ENCODE assay signal across 8 cellular contexts in the genomic region with DNA sequence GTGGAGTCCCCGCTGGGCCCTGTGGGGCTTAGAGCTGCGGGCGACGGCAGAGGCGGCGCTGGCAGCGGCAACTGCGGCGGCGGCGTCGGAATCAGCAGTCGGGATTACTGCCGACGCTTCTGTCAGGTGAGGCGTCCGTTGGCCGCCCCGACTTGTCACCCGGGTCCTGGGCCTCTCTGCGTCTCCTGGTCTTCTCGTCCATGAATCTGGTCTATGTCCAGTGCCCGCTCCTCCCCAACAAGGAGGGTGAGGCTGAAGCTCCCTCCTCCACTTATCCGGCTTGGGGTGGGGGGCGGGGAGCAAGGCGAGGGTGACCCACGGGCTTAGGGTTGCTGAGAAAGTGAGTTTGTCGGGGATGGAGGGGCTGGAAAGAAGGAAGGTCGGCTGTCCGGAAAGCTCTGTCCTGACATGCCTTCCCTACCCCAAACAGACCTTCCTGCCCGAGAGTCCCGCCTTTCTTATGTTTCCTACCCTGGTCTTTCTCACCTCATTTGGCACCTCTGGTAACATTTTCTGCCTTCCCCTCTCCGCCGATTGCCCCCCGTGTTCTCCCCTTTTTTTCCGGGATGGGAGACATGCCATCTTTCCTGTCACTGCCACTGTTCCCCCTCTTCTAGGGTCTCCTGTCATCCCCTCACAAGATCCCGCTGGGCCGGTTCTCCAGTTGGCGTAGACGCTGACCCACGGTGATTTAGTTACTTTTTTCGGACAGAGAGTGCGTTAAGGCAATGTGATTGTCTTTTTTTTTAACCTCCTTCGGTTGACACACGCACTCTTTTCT. TPM values are rescaled to one million over a fixed set of nuclear protein-coding genes. Genes with fewer than 3 reads are reported as not detected.
DNase-seq lines count a peak whose midpoint lies in the region; TF ChIP-seq lines count a peak whose summit lies in the region.

No MANE protein-coding gene starts in this region.

- H2BK5ac ChIP-seq in mesendoderm (ENCODE audit: low read length): peak overlapping the region; percentile 46

- DNase-seq in T-helper 2 cell treated with Interferon-gamma antibody and Interleukin-4, amounts not matched to agents 5 μg/mL and 100 μg/mL, for 36 hours (ENCODE audit: low spot score): peak; percentile 9
- DNase-seq in T-helper 2 cell (no peak), HFF-Myc (ENCODE audit: extremely low read depth, low read depth) (no peak), PC-9 (no peak), dermis blood vessel endothelial cell (peak; percentile 32), mesendoderm (peak; percentile 54), ureter (ENCODE audit: low spot score) (peak; percentile 46), SW 1271 (lab: John Stamatoyannopoulos, UW) (no peak)

- no peaks in the 10 kb centered on the region for H3K9me3 Mint-ChIP-seq in T-helper 2 cell treated with Interferon-gamma antibody and Interleukin-4, amounts not matched to agents 5 μg/mL and 100 μg/mL, for 36 hours

- peak overlapping the region; percentile 88 for H3K9ac ChIP-seq in mesendoderm (ENCODE audit: low read length)

- peak overlapping the region; percentile 89 for H2AFZ ChIP-seq in PC-9

- H3K79me2 ChIP-seq in PC-9 (ENCODE audit: low read depth): peaks cover 75% of the 10 kb centered on the region
- H3K79me2 ChIP-seq in mesendoderm (ENCODE audit: control insufficient read depth, insufficient read depth, low read length): peaks cover 33% of the 10 kb centered on the region

- peak overlapping the region; percentile 98 for H3K4me3 Mint-ChIP-seq in T-helper 2 cell treated with Interferon-gamma antibody and Interleukin-4, amounts not matched to agents 5 μg/mL and 100 μg/mL, for 36 hours

- H3K27me3 Mint-ChIP-seq in T-helper 2 cell treated with Interferon-gamma antibody and Interleukin-4, amounts not matched to agents 5 μg/mL and 100 μg/mL, for 36 hours (ENCODE audit: low read depth): no peaks in the 10 kb centered on the region

- WGBS in mesendoderm (ENCODE audit: extremely low coverage, insufficient coverage, low lambda C conversion rate): no CpG with 5 or more reads among the region's 45 CpGs

- H3K9me2 ChIP-seq in PC-9 (ENCODE audit: insufficient read depth): no peaks in the 10 kb centered on the region

- CTCF ChIA-PET in PC-9 (lab: Charles Lee): no interaction called here

- H4K5ac ChIP-seq in mesendoderm (ENCODE audit: low read length): no peak overlapping the region

- H4K8ac ChIP-seq in mesendoderm (ENCODE audit: low read depth, low read length): no peak overlapping the region

- H3K27ac ChIP-seq in PC-9 (peak overlapping the region; percentile 33), mesendoderm (ENCODE audit: low read depth, low read length) (peak overlapping the region; percentile 86)

- H2BK120ac ChIP-seq in mesendoderm (ENCODE audit: low read depth, low read length): no peak overlapping the region

- H3F3A ChIP-seq in PC-9 (ENCODE audit: insufficient read depth, low read depth): no peaks in the 10 kb centered on the region

- peak overlapping the region; percentile 96 for H3K4me3 ChIP-seq in HFF-Myc (replicated peaks; ENCODE audit: low read depth, low read length)
- peak overlapping the region; percentile 89 for H3K4me3 ChIP-seq in PC-9
- peak overlapping the region; percentile 94 for H3K4me3 ChIP-seq in mesendoderm (ENCODE audit: low read length)

- peak overlapping the region; percentile 98 for H3K27ac Mint-ChIP-seq in T-helper 2 cell treated with Interferon-gamma antibody and Interleukin-4, amounts not matched to agents 5 μg/mL and 100 μg/mL, for 36 hours

- H3K27me3 ChIP-seq in PC-9 (ENCODE audit: insufficient read depth, low read depth) (no peaks in the 10 kb centered on the region), mesendoderm (ENCODE audit: insufficient read depth, low read length, poor library complexity) (no peaks in the 10 kb centered on the region)

- H3K36me3 ChIP-seq in PC-9 (ENCODE audit: low read depth): peaks cover 13% of the 10 kb centered on the region
- H3K36me3 ChIP-seq in mesendoderm (ENCODE audit: control insufficient read depth, insufficient read depth, low read length): peaks cover 2% of the 10 kb centered on the region

- H3K23ac ChIP-seq in mesendoderm (ENCODE audit: low read length): peak overlapping the region; percentile 8

- no peak overlapping the region for H2AK5ac ChIP-seq in mesendoderm (ENCODE audit: low read length)

- H3K79me1 ChIP-seq in mesendoderm (ENCODE audit: low read length): peaks cover 7% of the 10 kb centered on the region

- H3K56ac ChIP-seq in mesendoderm (ENCODE audit: low read length): peak overlapping the region; percentile 93

- no peak overlapping the region for H2BK15ac ChIP-seq in mesendoderm (replicated peaks; ENCODE audit: low read depth)

- TSS peak; percentile 40 for BruUV-seq in PC-9 (replicated peaks; lab: Mats Ljungman, UMichigan)

- H3K4me2 ChIP-seq in PC-9: peak overlapping the region; percentile 97
- peak overlapping the region; percentile 88 for H3K4me2 ChIP-seq in mesendoderm (ENCODE audit: low read length)

- H4K20me1 ChIP-seq in PC-9 (ENCODE audit: insufficient read depth): peaks cover 13% of the 10 kb centered on the region; the same call in 1 of the 2 replicates

- H3K4ac ChIP-seq in mesendoderm (ENCODE audit: low read depth, low read length): no peak overlapping the region

- peaks cover 53% of the 10 kb centered on the region for H3K4me1 Mint-ChIP-seq in T-helper 2 cell treated with Interferon-gamma antibody and Interleukin-4, amounts not matched to agents 5 μg/mL and 100 μg/mL, for 36 hours (ENCODE audit: low read depth)

- H3K18ac ChIP-seq in mesendoderm (ENCODE audit: low read length): peak overlapping the region; percentile 77

- peaks cover 30% of the 10 kb centered on the region for H3K4me1 ChIP-seq in PC-9 (replicated peaks; ENCODE audit: insufficient read depth)
- no peaks in the 10 kb centered on the region for H3K4me1 ChIP-seq in mesendoderm (ENCODE audit: control insufficient read depth, low read depth, low read length)

- intact Hi-C loops in PC-9 (cut with micrococcal nuclease; ENCODE audit: unreplicated experiment): loop anchor here (2.0 to 5.0 kb wide), 2 partner anchors 53 to 89 kb away; a partner anchor contains a TSS

- TF ChIP-seq CTCF in HFF-Myc (IDR thresholded peaks at IDR 0.05; ENCODE audit: low read depth, low read length, missing control alignments) (no peak), PC-9 (conservative IDR thresholded peaks at IDR 0.05) (no peak)

- POLR2A ChIA-PET in PC-9 (lab: Charles Lee; ENCODE audit: unreplicated experiment): no interaction called here

- peaks cover 42% of the 10 kb centered on the region for H3K36me3 Mint-ChIP-seq in T-helper 2 cell treated with Interferon-gamma antibody and Interleukin-4, amounts not matched to agents 5 μg/mL and 100 μg/mL, for 36 hours (ENCODE audit: low read depth)

- no peaks in the 10 kb centered on the region for H3K9me3 ChIP-seq in PC-9 (ENCODE audit: insufficient read depth, low read depth)

RNA-seq across cellular contexts. Expression of a gene that starts 0.5 kb away (rescaled TPM):
- total RNA-seq in PC-9 (2021) (7.2 and 9.6 TPM in 2 replicates), dermis blood vessel endothelial cell (20.4 and 25.4 TPM in 2 replicates), ureter (25.7 TPM)
- 2.8 TPM for polyA plus RNA-seq in mesendoderm (2013, experiment 1 of 2)
- 3.2 TPM for polyA plus RNA-seq in mesendoderm (2013, experiment 2 of 2)

RNA-seq across cellular contexts. Expression of a gene that starts 0.8 kb away (rescaled TPM):
- total RNA-seq in PC-9 (2021) (35.9 and 47.5 TPM in 2 replicates), dermis blood vessel endothelial cell (74.4 and 83.5 TPM in 2 replicates), ureter (70.1 TPM)
- polyA plus RNA-seq in mesendoderm (2013, experiment 1 of 2): 39.6 TPM
- polyA plus RNA-seq in mesendoderm (2013, experiment 2 of 2): 38.6 TPM

Comparison
In these comparisons a context has a peak if more than half of its experiments do, and no peak if none do; other contexts are left out.
1. DNase-seq: peak in T-helper 2 cell treated with Interferon-gamma antibody and Interleukin-4, amounts not matched to agents 5 μg/mL and 100 μg/mL, for 36 hours (single experiment), dermis blood vessel endothelial cell (single experiment), mesendoderm (single experiment) and ureter (single experiment); none in T-helper 2 cell (0 of 5), HFF-Myc (single experiment), PC-9 (0 of 2) and SW 1271 (0 of 2).
2. Peak in every context shown above with its lines, with median percentiles within 50 percentile points of each other: H3K4me3 ChIP-seq.